Comparison of ENCODE assay signal across 8 cellular contexts in genomic region chr1:3625151-3625907, GRCh38. TPM values are rescaled to one million over a fixed set of nuclear protein-coding genes. Genes with fewer than 3 reads are reported as not detected.
DNase-seq lines count a peak whose midpoint lies in the region; ATAC-seq, FAIRE-seq and TF ChIP-seq lines count a peak whose summit lies in the region.

No MANE protein-coding gene starts in this region.

- H3K4me1 ChIP-seq in ectodermal cell (ENCODE audit: control insufficient read depth, insufficient read depth, low read length) (no peaks in the 10 kb centered on the region), mesenchymal stem cell (ENCODE audit: control insufficient read depth, insufficient read depth, low read depth, low read length) (peaks cover 13% of the 10 kb centered on the region)

- no peaks in the 10 kb centered on the region for H3K9me3 ChIP-seq in ectodermal cell (ENCODE audit: control insufficient read depth, low read length)
- no peaks in the 10 kb centered on the region for H3K9me3 ChIP-seq in mesenchymal stem cell (ENCODE audit: control insufficient read depth, low read length)

- H3K18ac ChIP-seq in mesenchymal stem cell (ENCODE audit: low read depth in 1 of 2, low read length in 2 of 2), result peak overlapping the region in 1 of 2 experiments; percentile 67

- H3K27me3 ChIP-seq in ectodermal cell (ENCODE audit: control insufficient read depth, insufficient read depth, low read length, poor library complexity, severe bottlenecking) (peaks cover 5% of the 10 kb centered on the region), mesenchymal stem cell (ENCODE audit: control insufficient read depth in 1 of 2, insufficient read depth in 1 of 2, low read length in 2 of 2) (peaks cover 0 to 4% of the 10 kb centered on the region in 2 experiments)

- peak overlapping the region; percentile 67 for H3K4me2 ChIP-seq in mesenchymal stem cell (ENCODE audit: low read length, poor library complexity, severe bottlenecking)

- peak overlapping the region; percentile 83 for H3K9ac ChIP-seq in mesenchymal stem cell (ENCODE audit: low read length)

- H2AFZ ChIP-seq in mesenchymal stem cell (ENCODE audit: low read depth, low read length), result peak overlapping the region; percentile 19

- ATAC-seq in GM18517 (IDR thresholded peaks at IDR 0.05; ENCODE audit: unreplicated experiment) (peak; percentile 14), HG03442 (IDR thresholded peaks at IDR 0.05; ENCODE audit: unreplicated experiment) (peak; percentile 20)

- no peak overlapping the region for H2BK120ac ChIP-seq in mesenchymal stem cell (ENCODE audit: low read depth, low read length)

- H3K27ac Mint-ChIP-seq in T-helper 1 cell treated with Interleukin-12 subunit alpha and Interleukin-12 subunit beta and Interleukin-4 antibody, amounts not matched to agents 30 μg/mL and 1 μg/mL, for 36 hours, result peak overlapping the region; percentile 93
- H3K27ac Mint-ChIP-seq in type B pancreatic cell, result peak overlapping the region; percentile 84

- H2BK12ac ChIP-seq in mesenchymal stem cell (ENCODE audit: low read length in 2 of 2), result no peak overlapping the region

- H3K4me3 Mint-ChIP-seq in T-helper 1 cell treated with Interleukin-12 subunit alpha and Interleukin-12 subunit beta and Interleukin-4 antibody, amounts not matched to agents 30 μg/mL and 1 μg/mL, for 36 hours, result peak overlapping the region; percentile 97
- H3K4me3 Mint-ChIP-seq in type B pancreatic cell, result peak overlapping the region; percentile 99

- no peak for TF ChIP-seq CTCF in type B pancreatic cell (conservative IDR thresholded peaks at IDR 0.05)

- no peak overlapping the region for H4K91ac ChIP-seq in mesenchymal stem cell (ENCODE audit: low read length)

- no peak overlapping the region for H2AK5ac ChIP-seq in mesenchymal stem cell (ENCODE audit: low read length, severe bottlenecking)

- H3K27me3 Mint-ChIP-seq in T-helper 1 cell treated with Interleukin-12 subunit alpha and Interleukin-12 subunit beta and Interleukin-4 antibody, amounts not matched to agents 30 μg/mL and 1 μg/mL, for 36 hours (ENCODE audit: low read depth), result peaks cover 12% of the 10 kb centered on the region
- no peaks in the 10 kb centered on the region for H3K27me3 Mint-ChIP-seq in type B pancreatic cell

- peak overlapping the region in 1 of 2 experiments; percentile 92 for H3K14ac ChIP-seq in mesenchymal stem cell (ENCODE audit: low read length in 2 of 2)

- no peaks in the 10 kb centered on the region for H3K9me3 Mint-ChIP-seq in T-helper 1 cell treated with Interleukin-12 subunit alpha and Interleukin-12 subunit beta and Interleukin-4 antibody, amounts not matched to agents 30 μg/mL and 1 μg/mL, for 36 hours
- no peaks in the 10 kb centered on the region for H3K9me3 Mint-ChIP-seq in type B pancreatic cell

- peak; percentile 44 for DNase-seq in A172 (ENCODE audit: low spot score)
- DNase-seq in mesenchymal stem cell, result peak; percentile 59
- DNase-seq in type B pancreatic cell (ENCODE audit: extremely low spot score, unreplicated experiment), result no peak
- DNase-seq in GM12892 (ENCODE audit: insufficient read length), result no peak

- H4K8ac ChIP-seq in mesenchymal stem cell (ENCODE audit: low read length), result no peak overlapping the region

- no peak overlapping the region for H2BK15ac ChIP-seq in mesenchymal stem cell (ENCODE audit: low read depth, poor library complexity, severe bottlenecking)

- 2 to 3% methylated on average over 71 of the region's 71 CpGs for WGBS in ectodermal cell, 2 experiments
- WGBS in mesenchymal stem cell, result 4% methylated on average over 38 of the region's 71 CpGs

- TF ChIP-seq POLR2A in GM12892 (IDR thresholded peaks at IDR 0.05; ENCODE audit: low read depth, low read length), result no peak

- H3K4ac ChIP-seq in mesenchymal stem cell (ENCODE audit: low read depth in 1 of 2, low read length in 2 of 2), result peak overlapping the region in 1 of 2 experiments; percentile 68

- H3K23ac ChIP-seq in mesenchymal stem cell (ENCODE audit: low read length in 2 of 2), result peak overlapping the region in 1 of 2 experiments; percentile 26

- peaks cover 34% of the 10 kb centered on the region for H3K79me1 ChIP-seq in mesenchymal stem cell (replicated peaks; ENCODE audit: low read length, poor library complexity, severe bottlenecking)

- H3K4me1 Mint-ChIP-seq in T-helper 1 cell treated with Interleukin-12 subunit alpha and Interleukin-12 subunit beta and Interleukin-4 antibody, amounts not matched to agents 30 μg/mL and 1 μg/mL, for 36 hours (ENCODE audit: low read depth), result peaks cover 24% of the 10 kb centered on the region
- peaks cover 21% of the 10 kb centered on the region for H3K4me1 Mint-ChIP-seq in type B pancreatic cell (ENCODE audit: unreplicated experiment)

- H3K27ac ChIP-seq in ectodermal cell (ENCODE audit: insufficient read depth, low read depth, low read length, poor library complexity, severe bottlenecking), result peak overlapping the region; percentile 16
- no peak overlapping the region for H3K27ac ChIP-seq in mesenchymal stem cell (ENCODE audit: low read length, poor library complexity, severe bottlenecking)

- H3K4me3 ChIP-seq in ectodermal cell (ENCODE audit: insufficient read depth, low read depth, low read length), result peak overlapping the region; percentile 94
- peak overlapping the region; percentile 88 to 89 for H3K4me3 ChIP-seq in mesenchymal stem cell (ENCODE audit: insufficient read depth in 1 of 2, low read depth in 1 of 2, low read length in 2 of 2)

- H2BK5ac ChIP-seq in mesenchymal stem cell (ENCODE audit: low read depth, low read length, poor library complexity, severe bottlenecking), result no peak overlapping the region

- no peak for FAIRE-seq in GM12892 (lab: Jason Lieb, UNC)

- peaks cover 11% of the 10 kb centered on the region for H3K36me3 Mint-ChIP-seq in T-helper 1 cell treated with Interleukin-12 subunit alpha and Interleukin-12 subunit beta and Interleukin-4 antibody, amounts not matched to agents 30 μg/mL and 1 μg/mL, for 36 hours (ENCODE audit: low read depth)
- H3K36me3 Mint-ChIP-seq in type B pancreatic cell, result no peaks in the 10 kb centered on the region

- H3K36me3 ChIP-seq in ectodermal cell (ENCODE audit: control insufficient read depth, insufficient read depth, low read length) (peaks cover 21% of the 10 kb centered on the region), mesenchymal stem cell (ENCODE audit: control insufficient read depth in 1 of 2, insufficient read depth in 2 of 2, low read depth in 1 of 2, low read length in 2 of 2) (peaks cover 35 to 37% of the 10 kb centered on the region in 2 experiments)

RNA-seq across cellular contexts. Expression of gene TPRG1L, which starts 0.5 kb away (rescaled TPM):
- 6.7 and 9.4 TPM in 2 replicates for total RNA-seq in A172 (2014; rRNA removed; shearing (Covaris generic))
- 33.3 TPM for polyA plus RNA-seq in ectodermal cell (2013, experiment 1 of 4)
- polyA plus RNA-seq in ectodermal cell (2013, experiment 2 of 4), result 38.0 TPM
- polyA plus RNA-seq in ectodermal cell (2013, experiment 3 of 4), result 26.0 TPM
- polyA plus RNA-seq in ectodermal cell (2013, experiment 4 of 4), result 30.4 TPM
- 46.4 TPM for polyA plus RNA-seq in mesenchymal stem cell (2013, experiment 1 of 2)
- polyA plus RNA-seq in mesenchymal stem cell (2013, experiment 2 of 2), result 47.7 TPM
- 26.6 and 56.6 TPM in 2 replicates for total RNA-seq in type B pancreatic cell (ENCODE audit: low replicate concordance)
- 11.4 TPM for polyA plus RNA-seq in GM12892 (2012; ENCODE audit: missing spikeins)

RNA-seq across cellular contexts. Expression of gene MEGF6, which starts 14.0 kb away (rescaled TPM):
- 21.7 and 22.4 TPM in 2 replicates for total RNA-seq in A172 (2014; rRNA removed; shearing (Covaris generic))
- polyA plus RNA-seq in ectodermal cell (2013, experiment 1 of 4), result 14.4 TPM
- 17.4 TPM for polyA plus RNA-seq in ectodermal cell (2013, experiment 2 of 4)
- 13.5 TPM for polyA plus RNA-seq in ectodermal cell (2013, experiment 3 of 4)
- polyA plus RNA-seq in ectodermal cell (2013, experiment 4 of 4), result 18.1 TPM
- 0.08 TPM for polyA plus RNA-seq in mesenchymal stem cell (2013, experiment 1 of 2)
- 0.08 TPM for polyA plus RNA-seq in mesenchymal stem cell (2013, experiment 2 of 2)
- 26.7 and 61.7 TPM in 2 replicates for total RNA-seq in type B pancreatic cell (ENCODE audit: low replicate concordance)
- polyA plus RNA-seq in GM12892 (2012; ENCODE audit: missing spikeins), result 0.19 TPM

RNA-seq across cellular contexts. Expression of gene WRAP73, which starts 24.6 kb away (rescaled TPM):
- total RNA-seq in A172 (2014; rRNA removed; shearing (Covaris generic)), result 13.5 and 22.2 TPM in 2 replicates
- polyA plus RNA-seq in ectodermal cell (2013, experiment 1 of 4), result 25.6 TPM
- 22.4 TPM for polyA plus RNA-seq in ectodermal cell (2013, experiment 2 of 4)
- polyA plus RNA-seq in ectodermal cell (2013, experiment 3 of 4), result 22.0 TPM
- 26.2 TPM for polyA plus RNA-seq in ectodermal cell (2013, experiment 4 of 4)
- polyA plus RNA-seq in mesenchymal stem cell (2013, experiment 1 of 2), result 14.3 TPM
- 13.8 TPM for polyA plus RNA-seq in mesenchymal stem cell (2013, experiment 2 of 2)
- 22.5 and 26.7 TPM in 2 replicates for total RNA-seq in type B pancreatic cell (ENCODE audit: low replicate concordance)
- 18.5 TPM for polyA plus RNA-seq in GM12892 (2012; ENCODE audit: missing spikeins)

RNA-seq across cellular contexts. Expression of gene TP73, which starts 27.0 kb away (rescaled TPM):
- 1.7 and 4.7 TPM in 2 replicates for total RNA-seq in A172 (2014; rRNA removed; shearing (Covaris generic))
- polyA plus RNA-seq in ectodermal cell (2013, experiment 1 of 4), result 0.50 TPM
- polyA plus RNA-seq in ectodermal cell (2013, experiment 2 of 4), result 0.25 TPM
- polyA plus RNA-seq in ectodermal cell (2013, experiment 3 of 4), result 0.21 TPM
- 0.16 TPM for polyA plus RNA-seq in ectodermal cell (2013, experiment 4 of 4)
- 0.01 TPM for polyA plus RNA-seq in mesenchymal stem cell (2013, experiment 1 of 2)
- polyA plus RNA-seq in mesenchymal stem cell (2013, experiment 2 of 2), result 0.01 TPM
- 1.6 TPM in 2 replicates for total RNA-seq in type B pancreatic cell (ENCODE audit: low replicate concordance)
- 5.7 TPM for polyA plus RNA-seq in GM12892 (2012; ENCODE audit: missing spikeins)

Comparison
In these comparisons a context has a peak if more than half of its experiments do, and no peak if none do; other contexts are left out.
1. DNase-seq: peak in A172 (single experiment) and mesenchymal stem cell (single experiment); none in type B pancreatic cell (single experiment) and GM12892 (single experiment).